ENCODE assay signal across 27 cellular contexts in the genomic region with DNA sequence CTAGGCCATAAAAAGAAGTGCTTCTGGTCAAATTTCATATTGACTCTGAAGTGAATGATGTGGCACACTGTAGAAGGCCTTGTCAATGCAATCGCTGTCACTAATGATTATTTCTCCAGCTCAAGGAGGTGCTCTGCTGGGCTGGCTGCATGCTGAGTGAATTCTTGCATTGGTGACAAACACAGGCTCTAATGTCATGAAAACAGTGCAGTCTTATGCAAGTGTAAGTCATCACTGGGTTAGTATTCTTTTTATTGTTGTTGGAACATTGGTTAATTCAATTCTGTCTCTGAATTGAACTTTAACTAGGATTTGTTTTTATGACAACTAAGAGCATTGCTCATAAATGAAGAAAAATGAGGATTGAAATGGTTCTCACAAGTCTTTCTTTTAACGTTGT. TPM values are rescaled to one million over a fixed set of nuclear protein-coding genes. Genes with fewer than 3 reads are reported as not detected.
"Had no signal": no experiment of that assay in that cellular context is flagged by ENCODE, and none has a peak within 500 bp of the region (broad histone marks: within the 10 kb centered on the region; RNA-seq: fewer than 3 reads in every experiment).

No MANE protein-coding gene starts in this region.

- H3K4me3 Mint-ChIP-seq: activated CD4-positive, alpha-beta memory T cell treated with anti-CD3 and anti-CD28 coated beads, Interleukin-2, amount 10 ng/mL, durations not matched to agents 7 days and 5 days; activated CD4-positive, alpha-beta T cell treated with anti-CD3 and anti-CD28 coated beads for 36 hours; activated CD8-positive, alpha-beta memory T cell treated with anti-CD3 and anti-CD28 coated beads, Interleukin-2, amount 10 ng/mL, durations not matched to agents 7 days and 5 days; endodermal cell; mesothelial cell of epicardium; nephron; T-helper 2 cell treated with Interferon-gamma antibody and Interleukin-4, amounts not matched to agents 5 μg/mL and 100 μg/mL, for 36 hours; WTC11 had no signal

- H3K4me1 ChIP-seq: body of pancreas had no signal

- H3K27ac ChIP-seq: body of pancreas, transverse colon had no signal

- H3K36me3 ChIP-seq: transverse colon had no signal

- H3K4me1 Mint-ChIP-seq: activated CD4-positive, alpha-beta memory T cell treated with anti-CD3 and anti-CD28 coated beads, Interleukin-2, amount 10 ng/mL, durations not matched to agents 7 days and 5 days; activated CD4-positive, alpha-beta T cell treated with anti-CD3 and anti-CD28 coated beads for 36 hours; endodermal cell had no signal

- FAIRE-seq: colon, frontal cortex, keratinocyte, TTC549 had no signal

- H3K36me3 Mint-ChIP-seq: mesothelial cell of epicardium, WTC11 had no signal

- H3K27me3 ChIP-seq: body of pancreas, transverse colon had no signal

- H3K27ac Mint-ChIP-seq: activated CD4-positive, alpha-beta memory T cell treated with anti-CD3 and anti-CD28 coated beads, Interleukin-2, amount 10 ng/mL, durations not matched to agents 7 days and 5 days; activated CD4-positive, alpha-beta T cell treated with anti-CD3 and anti-CD28 coated beads for 36 hours; activated CD8-positive, alpha-beta memory T cell treated with anti-CD3 and anti-CD28 coated beads, Interleukin-2, amount 10 ng/mL, durations not matched to agents 7 days and 5 days; activated T-helper 2 cell treated with anti-CD3 and anti-CD28 coated beads, Interferon-gamma antibody, Interleukin-2, Interleukin-4, amounts not matched to agents 10 μg/mL and 5 μg/mL and 100 μg/mL, durations not matched to agents 14 hours and 24 hours and 36 hours; endodermal cell; mesothelial cell of epicardium; nephron; T-helper 2 cell treated with Interferon-gamma antibody and Interleukin-4, amounts not matched to agents 5 μg/mL and 100 μg/mL, for 36 hours; WTC11 had no signal

- ATAC-seq: activated CD4-positive, alpha-beta T cell treated with anti-CD3 and anti-CD28 coated beads for 36 hours; activated CD8-positive, alpha-beta memory T cell treated with anti-CD3 and anti-CD28 coated beads, Interleukin-2, amount 10 ng/mL, durations not matched to agents 7 days and 5 days; body of pancreas; left lobe of liver; WTC11 had no signal

- H3K4me3 ChIP-seq: body of pancreas, lung, transverse colon had no signal

- DNase-seq: activated CD4-positive, alpha-beta memory T cell treated with anti-CD3 and anti-CD28 coated beads, Interleukin-2, amount 10 ng/mL, durations not matched to agents 7 days and 5 days; activated CD4-positive, alpha-beta T cell treated with anti-CD3 and anti-CD28 coated beads for 36 hours; activated CD8-positive, alpha-beta memory T cell treated with anti-CD3 and anti-CD28 coated beads, Interleukin-2, amount 10 ng/mL, durations not matched to agents 7 days and 5 days; activated naive CD4-positive, alpha-beta T cell treated with Interleukin-2 at 50 U/mL for 16 hours; activated T-cell treated with anti-CD3 and anti-CD28 coated beads, Interleukin-2, amount 50 U/mL, for 1 hour; body of pancreas; central memory CD4-positive, alpha-beta T cell; endodermal cell; head of caudate nucleus; nucleus accumbens; stimulated activated CD4-positive, alpha-beta T cell treated with anti-CD3 and anti-CD28 coated beads, Interleukin-12 subunit alpha, Interleukin-12 subunit beta, amount 100 ng/mL, for 4 hours; stimulated activated CD4-positive, alpha-beta T cell treated with anti-CD3 and anti-CD28 coated beads, Interleukin-1b, Interleukin-23, amount 100 ng/mL, for 48 hours; stimulated activated CD8-positive, alpha-beta memory T cell treated with anti-CD3 and anti-CD28 coated beads, Interleukin-4, amount 100 ng/mL, for 48 hours; stimulated activated naive CD4-positive, alpha-beta T cell treated with Interleukin-2 at 50 U/mL for 16 hours; transverse colon had no signal

- H3K9me3 ChIP-seq: body of pancreas, transverse colon had no signal

- H3K9me3 Mint-ChIP-seq: activated T-helper 2 cell treated with anti-CD3 and anti-CD28 coated beads, Interferon-gamma antibody, Interleukin-2, Interleukin-4, amounts not matched to agents 10 μg/mL and 5 μg/mL and 100 μg/mL, durations not matched to agents 14 hours and 24 hours and 36 hours; mesothelial cell of epicardium; T-helper 2 cell treated with Interferon-gamma antibody and Interleukin-4, amounts not matched to agents 5 μg/mL and 100 μg/mL, for 36 hours had no signal

RNA-seq across cellular contexts. Expression of a gene that starts 57.3 kb away (rescaled TPM):
- total RNA-seq: endodermal cell, epithelial cell of proximal tubule, mesothelial cell of epicardium, WTC11 had no signal
